35 cellular contexts compared by ENCODE assay signal in genomic region chr10:14253711-14254110, GRCh38.
"Had no signal": no experiment of that assay in that cellular context is flagged by ENCODE, and none has a peak within 500 bp of the region (broad histone marks: within the 10 kb centered on the region; RNA-seq: fewer than 3 reads in every experiment).

No MANE protein-coding gene starts in this region.

- H3K36me3 ChIP-seq: ascending aorta had no signal

- H3K27ac Mint-ChIP-seq: activated B cell treated with CpG ODN at 0.5 μM for 24 hours; activated CD4-positive, alpha-beta memory T cell treated with anti-CD3 and anti-CD28 coated beads for 36 hours; activated naive CD4-positive, alpha-beta T cell treated with anti-CD3 and anti-CD28 coated beads for 36 hours; activated naive CD8-positive, alpha-beta T cell treated with anti-CD3 and anti-CD28 coated beads for 36 hours; activated T-helper 1 cell treated with anti-CD3 and anti-CD28 coated beads, Interleukin-12 subunit alpha, Interleukin-12 subunit beta, Interleukin-2, Interleukin-4 antibody, amounts not matched to agents 30 ng/mL and 10 ng/mL and 1 ng/mL, durations not matched to agents 14 hours and 24 hours and 36 hours; T-helper 1 cell treated with Interleukin-12 subunit alpha and Interleukin-12 subunit beta and Interleukin-4 antibody, amounts not matched to agents 30 μg/mL and 1 μg/mL, for 36 hours; T-helper 2 cell treated with Interferon-gamma antibody and Interleukin-4, amounts not matched to agents 5 μg/mL and 100 μg/mL, for 36 hours had no signal

- H3K36me3 Mint-ChIP-seq: activated CD4-positive, alpha-beta memory T cell treated with anti-CD3 and anti-CD28 coated beads for 36 hours; activated naive CD8-positive, alpha-beta T cell treated with anti-CD3 and anti-CD28 coated beads for 36 hours had no signal

- H3K4me1 Mint-ChIP-seq: activated B cell treated with CpG ODN at 0.5 μM for 24 hours; activated naive CD8-positive, alpha-beta T cell treated with anti-CD3 and anti-CD28 coated beads for 36 hours had no signal

- H3K27ac ChIP-seq: ascending aorta, PC-9, RWPE1 had no signal

- H3K4me2 ChIP-seq: PC-9 had no signal

- ATAC-seq: activated T-cell treated with anti-CD3 and anti-CD28 coated beads, Interleukin-2, amount 50 U/mL, for 4 hours; Right ventricle myocardium inferior had no signal

- H3K4me3 Mint-ChIP-seq: activated B cell treated with CpG ODN at 0.5 μM for 24 hours; activated CD4-positive, alpha-beta memory T cell treated with anti-CD3 and anti-CD28 coated beads for 36 hours; activated naive CD4-positive, alpha-beta T cell treated with anti-CD3 and anti-CD28 coated beads for 36 hours; activated naive CD8-positive, alpha-beta T cell treated with anti-CD3 and anti-CD28 coated beads for 36 hours; activated T-cell treated with anti-CD3 and anti-CD28 coated beads, Interleukin-2, amount 50 U/mL, for 4 hours; activated T-helper 1 cell treated with anti-CD3 and anti-CD28 coated beads, Interleukin-12 subunit alpha, Interleukin-12 subunit beta, Interleukin-2, Interleukin-4 antibody, amounts not matched to agents 30 ng/mL and 10 ng/mL and 1 ng/mL, durations not matched to agents 14 hours and 24 hours and 36 hours; T-helper 1 cell treated with Interleukin-12 subunit alpha and Interleukin-12 subunit beta and Interleukin-4 antibody, amounts not matched to agents 30 μg/mL and 1 μg/mL, for 36 hours; T-helper 2 cell treated with Interferon-gamma antibody and Interleukin-4, amounts not matched to agents 5 μg/mL and 100 μg/mL, for 36 hours had no signal

- H3K4me3 ChIP-seq: ascending aorta, PC-9 had no signal

- H3K9me3 Mint-ChIP-seq: activated naive CD8-positive, alpha-beta T cell treated with anti-CD3 and anti-CD28 coated beads for 36 hours; activated T-helper 1 cell treated with anti-CD3 and anti-CD28 coated beads, Interleukin-12 subunit alpha, Interleukin-12 subunit beta, Interleukin-2, Interleukin-4 antibody, amounts not matched to agents 30 ng/mL and 10 ng/mL and 1 ng/mL, durations not matched to agents 14 hours and 24 hours and 36 hours; T-helper 1 cell treated with Interleukin-12 subunit alpha and Interleukin-12 subunit beta and Interleukin-4 antibody, amounts not matched to agents 30 μg/mL and 1 μg/mL, for 36 hours; T-helper 2 cell treated with Interferon-gamma antibody and Interleukin-4, amounts not matched to agents 5 μg/mL and 100 μg/mL, for 36 hours had no signal

- H3K9me3 ChIP-seq: ascending aorta had no signal

- DNase-seq: activated B cell treated with CpG ODN at 0.5 μM for 24 hours; activated CD4-positive, alpha-beta memory T cell treated with anti-CD3 and anti-CD28 coated beads for 36 hours; activated CD4-positive, alpha-beta T cell treated with anti-CD3 and anti-CD28 coated beads for 4 hours; activated CD4-positive, alpha-beta T cell treated with anti-CD3 and anti-CD28 coated beads, Interleukin-2, amount 50 U/mL, for 1 hour; activated CD4-positive, CD25-positive, alpha-beta regulatory T cell treated with anti-CD3 and anti-CD28 coated beads, Interleukin-2, amount 50 U/mL, for 72 hours; activated CD8-positive, alpha-beta memory T cell treated with anti-CD3 and anti-CD28 coated beads, Interleukin-2, amount 50 U/mL, for 4 hours; activated gamma-delta T cell treated with Interleukin-2 at 50 U/mL for 16 hours; activated naive CD4-positive, alpha-beta T cell treated with anti-CD3 and anti-CD28 coated beads for 36 hours; activated naive CD8-positive, alpha-beta T cell treated with anti-CD3 and anti-CD28 coated beads for 36 hours; activated T-cell treated with anti-CD3 and anti-CD28 coated beads for 4 hours; activated T-cell treated with anti-CD3 and anti-CD28 coated beads, Interleukin-2, amount 50 U/mL, for 4 hours; amniotic stem cell; Kasumi-1; KG1; MM.1S; MV-4-11; NCI-H1092 treated with DMSO at 0.1 percent for 48 hours; NCI-H1417; NCI-H146; NCI-H187; NCI-H2029 treated with DMSO at 0.1 percent for 48 hours; NCI-H2107; NCI-H2171; NCI-H510A; NCI-H526; NCI-H748 treated with DMSO at 0.1 percent for 48 hours; NK-92 treated with Interleukin-12 subunit alpha and Interleukin-12 subunit beta, amount 100 ng/mL, for 24 hours; SIG-M5 had no signal

- H3K4me1 ChIP-seq: ascending aorta had no signal

- H3K27me3 ChIP-seq: ascending aorta had no signal

- H2AFZ ChIP-seq: PC-9 had no signal
